In genomic region chr5:107808671-107809137, GRCh38 we compare ENCODE assay signal across 15 cellular contexts.
DNase-seq lines count a peak whose midpoint lies in the region; ATAC-seq and FAIRE-seq lines count a peak whose summit lies in the region.
"Had no signal": no experiment of that assay in that cellular context is flagged by ENCODE, and none has a peak within 500 bp of the region (broad histone marks: within the 10 kb centered on the region; RNA-seq: fewer than 3 reads in every experiment).

No MANE protein-coding gene starts in this region.

- H3K9me3 ChIP-seq in SJSA1 (replicated peaks): no peaks in the 10 kb centered on the region
- H3K9me3 ChIP-seq: heart right ventricle, mucosa of descending colon, tibial artery had no signal

- FAIRE-seq in islet of Langerhans (lab: Jason Lieb, UNC): peak; percentile 21

- ATAC-seq in HG03521 (IDR thresholded peaks at IDR 0.05; ENCODE audit: unreplicated experiment) (no peak), HG02623 (IDR thresholded peaks at IDR 0.05; ENCODE audit: unreplicated experiment) (no peak), HG03442 (IDR thresholded peaks at IDR 0.05; ENCODE audit: unreplicated experiment) (no peak)
- ATAC-seq: heart right ventricle, mucosa of descending colon had no signal

- H3K27ac ChIP-seq in SJSA1: no peak overlapping the region
- H3K27ac ChIP-seq: GM23248, heart right ventricle, PC-9, tibial artery had no signal

- H3K4me3 ChIP-seq in SJSA1: no peak overlapping the region
- H3K4me3 ChIP-seq: GM23248, heart right ventricle, mucosa of descending colon, PC-9, tibial artery had no signal

- H3K36me3 Mint-ChIP-seq in activated CD4-positive, alpha-beta memory T cell treated with anti-CD3 and anti-CD28 coated beads, Interleukin-2, amount 10 ng/mL, durations not matched to agents 7 days and 5 days (ENCODE audit: low read depth): no peaks in the 10 kb centered on the region

- no peaks in the 10 kb centered on the region for H3K9me3 Mint-ChIP-seq in activated CD4-positive, alpha-beta memory T cell treated with anti-CD3 and anti-CD28 coated beads, Interleukin-2, amount 10 ng/mL, durations not matched to agents 7 days and 5 days

- CTCF ChIA-PET in activated CD4-positive, alpha-beta memory T cell treated with anti-CD3 and anti-CD28 coated beads, Interleukin-2, amount 10 ng/mL, durations not matched to agents 7 days and 5 days (lab: Charles Lee): no interaction called here

- peak; percentile 98 for DNase-seq in COR-L47 (lab: John Stamatoyannopoulos, UW)
- peak; percentile 19 for DNase-seq in HuH-7 (ENCODE audit: low spot score)
- DNase-seq in SJSA1 (ENCODE audit: low read depth in 1 of 2, low spot score in 2 of 2): peak; percentile 24 to 55
- no peak for DNase-seq in activated CD4-positive, alpha-beta memory T cell treated with anti-CD3 and anti-CD28 coated beads, Interleukin-2, amount 10 ng/mL, durations not matched to agents 7 days and 5 days
- DNase-seq: effector memory CD4-positive, alpha-beta T cell; GM23248; heart right ventricle; mucosa of descending colon; PC-9; T-helper 9 cell; tibial artery had no signal

- peaks cover 1% of the 10 kb centered on the region for H3K4me1 Mint-ChIP-seq in activated CD4-positive, alpha-beta memory T cell treated with anti-CD3 and anti-CD28 coated beads, Interleukin-2, amount 10 ng/mL, durations not matched to agents 7 days and 5 days

- no peak overlapping the region for H3K4me3 Mint-ChIP-seq in activated CD4-positive, alpha-beta memory T cell treated with anti-CD3 and anti-CD28 coated beads, Interleukin-2, amount 10 ng/mL, durations not matched to agents 7 days and 5 days

- no peaks in the 10 kb centered on the region for H3K27me3 ChIP-seq in SJSA1 (replicated peaks)
- H3K27me3 ChIP-seq: heart right ventricle, tibial artery had no signal

- no peak overlapping the region for H3K27ac Mint-ChIP-seq in activated CD4-positive, alpha-beta memory T cell treated with anti-CD3 and anti-CD28 coated beads, Interleukin-2, amount 10 ng/mL, durations not matched to agents 7 days and 5 days

- peaks cover 5% of the 10 kb centered on the region for H3K27me3 Mint-ChIP-seq in activated CD4-positive, alpha-beta memory T cell treated with anti-CD3 and anti-CD28 coated beads, Interleukin-2, amount 10 ng/mL, durations not matched to agents 7 days and 5 days

- POLR2A ChIA-PET in activated CD4-positive, alpha-beta memory T cell treated with anti-CD3 and anti-CD28 coated beads, Interleukin-2, amount 10 ng/mL, durations not matched to agents 7 days and 5 days (lab: Charles Lee): no interaction called here

- no peaks in the 10 kb centered on the region for H3K36me3 ChIP-seq in SJSA1
- H3K36me3 ChIP-seq: heart right ventricle, tibial artery had no signal

- H3K4me1 ChIP-seq in SJSA1 (replicated peaks): peaks cover 50% of the 10 kb centered on the region
- H3K4me1 ChIP-seq: tibial artery had no signal
